8 cellular contexts compared by ENCODE assay signal in the genomic region with DNA sequence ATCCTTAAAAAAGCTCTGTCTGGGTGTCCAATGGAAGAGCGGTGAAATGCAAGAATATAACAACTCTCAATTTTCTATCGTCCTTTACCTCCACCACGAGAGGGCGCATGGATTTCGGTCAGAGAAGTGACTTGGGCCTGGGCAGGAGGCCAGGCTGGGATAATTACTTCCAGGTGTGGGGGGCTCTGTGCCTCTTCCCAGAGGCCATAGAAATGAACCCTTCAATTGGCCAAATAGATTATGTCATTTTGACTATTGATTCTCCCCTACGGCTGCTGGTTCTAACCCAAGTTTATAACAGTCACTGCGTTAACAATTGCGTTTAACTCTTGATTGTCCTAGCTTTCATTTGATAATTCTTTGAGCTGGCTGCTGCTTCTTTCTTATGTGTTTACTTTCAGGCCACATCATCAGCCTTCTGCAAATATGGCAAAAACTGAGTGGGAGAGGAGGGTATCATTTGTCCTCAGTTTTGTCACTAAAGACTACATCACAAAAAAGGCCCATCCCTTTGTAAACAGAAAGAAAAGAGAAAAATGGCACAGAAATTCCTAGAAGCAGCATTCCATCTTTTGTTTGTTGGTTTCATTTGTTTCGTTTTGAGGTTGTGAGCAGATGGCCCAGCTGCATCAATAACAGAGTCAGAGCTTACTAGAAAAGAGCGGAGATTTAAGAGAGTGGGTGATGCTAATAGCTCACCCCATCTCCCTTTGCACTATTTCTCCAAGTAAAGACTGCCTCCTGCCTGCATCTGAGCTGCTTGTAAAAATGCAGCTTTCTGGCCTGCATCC. TPM values are rescaled to one million over a fixed set of nuclear protein-coding genes. Genes with fewer than 3 reads are reported as not detected.
A peak's percentile ranks its signal among the peaks of the same experiment; 100 is the strongest.
DNase-seq lines count a peak whose midpoint lies in the region; ATAC-seq and TF ChIP-seq lines count a peak whose summit lies in the region.

No MANE protein-coding gene starts in this region.

- H3K4me1 ChIP-seq in neuronal stem cell (ENCODE audit: control insufficient read depth in 2 of 2, insufficient read depth in 1 of 2, low read depth in 1 of 2, low read length in 2 of 2) = peaks cover 0 to 6% of the 10 kb centered on the region in 2 donors
- peaks cover 0 to 8% (median 4%) of the 10 kb centered on the region in 4 donors for H3K4me1 ChIP-seq in stomach

- H3K4me2 ChIP-seq in neuronal stem cell (ENCODE audit: insufficient read depth, low read length, poor library complexity, severe bottlenecking) = no peak overlapping the region

- H3K14ac ChIP-seq in neuronal stem cell (ENCODE audit: low read length) = no peak overlapping the region

- H3K79me1 ChIP-seq in neuronal stem cell (ENCODE audit: low read depth, low read length) = no peaks in the 10 kb centered on the region

- no peak overlapping the region for H2BK15ac ChIP-seq in neuronal stem cell (ENCODE audit: low read length)

- H4K8ac ChIP-seq in neuronal stem cell (ENCODE audit: low read depth, low read length) = no peak overlapping the region

- WGBS in neuronal stem cell (ENCODE audit: extremely low coverage in 2 of 2, insufficient read length in 2 of 2, insufficient replicate concordance in 1 of 2), 2 donors = no CpG with 5 or more reads among the region's 10 CpGs
- WGBS in stomach, 5 donors = 19 to 24% (median 22%) methylated on average over 10 of the region's 10 CpGs

- H2AFZ ChIP-seq in neuronal stem cell (ENCODE audit: low read length) = peak overlapping the region; percentile 25

- no peak overlapping the region for H3K23ac ChIP-seq in neuronal stem cell (ENCODE audit: low read depth, low read length, poor library complexity)

- H3K27me3 ChIP-seq in GM06990 (replicated peaks; ENCODE audit: control insufficient read depth, insufficient read depth, low read length) = no peaks in the 10 kb centered on the region
- peaks cover 0 to 9% (median 0%) of the 10 kb centered on the region in 3 experiments for H3K27me3 ChIP-seq in neuronal stem cell (ENCODE audit: control insufficient read depth in 3 of 3, insufficient read depth in 3 of 3, low read depth in 1 of 3, low read length in 3 of 3)
- no peaks in the 10 kb centered on the region for H3K27me3 ChIP-seq in stomach

- H3K4ac ChIP-seq in neuronal stem cell (ENCODE audit: low read length) = no peak overlapping the region

- TF ChIP-seq POLR2A in stomach (IDR thresholded peaks at IDR 0.05) = no peak

- H2BK5ac ChIP-seq in neuronal stem cell (ENCODE audit: low read length) = no peak overlapping the region

- no peak overlapping the region for H2BK120ac ChIP-seq in neuronal stem cell (ENCODE audit: low read depth, low read length)

- intact Hi-C loops in stomach (cut with DNase I; ENCODE audit: low total_unique reads) = loop anchor here (5.0 kb wide), 1 partner anchor 102 kb away; no protein-coding TSS in a partner anchor

- no peak overlapping the region for H2AK5ac ChIP-seq in neuronal stem cell (ENCODE audit: low read depth, low read length)

- peaks cover 0 to 2% of the 10 kb centered on the region in 2 donors for H3K9me3 ChIP-seq in neuronal stem cell (replicated peaks in 1 of 2; ENCODE audit: control insufficient read depth in 2 of 2, insufficient read depth in 1 of 2, low read depth in 1 of 2, low read length in 2 of 2)
- H3K9me3 ChIP-seq in stomach = no peaks in the 10 kb centered on the region

- DNase-seq in GM06990 (ENCODE audit: extremely low read depth, insufficient read length) (peak; percentile 22), RKO (ENCODE audit: low spot score) (peak; percentile 64), activated T-helper 1 cell treated with Interleukin-2 at 50 U/mL for 16 hours (ENCODE audit: low read depth) (peak; percentile 48), fibroblast of pulmonary artery (ENCODE audit: low read depth) (peak; percentile 87), neuronal stem cell (ENCODE audit: low spot score) (peak; percentile 67), stomach (peak; percentile 76)

- H3K4me3 ChIP-seq in GM06990 (replicated peaks; ENCODE audit: low read depth, low read length) (no peak overlapping the region), fibroblast of pulmonary artery (replicated peaks; ENCODE audit: low read depth, low read length) (no peak overlapping the region), neuronal stem cell (ENCODE audit: low read length in 2 of 2) (no peak overlapping the region), stomach (no peak overlapping the region)

- H3K18ac ChIP-seq in neuronal stem cell (ENCODE audit: low read length) = no peak overlapping the region

- H3K27ac ChIP-seq in neuronal stem cell (replicated peaks; ENCODE audit: low read length) (no peak overlapping the region), stomach (no peak overlapping the region)

- TF ChIP-seq CTCF in GM06990 (IDR thresholded peaks at IDR 0.05; ENCODE audit: insufficient read depth, low read length, poor library complexity, severe bottlenecking) (peak; percentile 76), LNCAP (IDR thresholded peaks at IDR 0.05) (peak; percentile 72), fibroblast of pulmonary artery (IDR thresholded peaks at IDR 0.05; ENCODE audit: low read length, missing control alignments) (peak; percentile 77), stomach (IDR thresholded peaks at IDR 0.05) (peak in 5 of 7 experiments; percentile 36 to 69 (median 63))

- H2BK12ac ChIP-seq in neuronal stem cell (ENCODE audit: low read length) = no peak overlapping the region

- no peak overlapping the region for H3K9ac ChIP-seq in neuronal stem cell (ENCODE audit: low read depth, low read length, poor library complexity)

- H4K91ac ChIP-seq in neuronal stem cell (ENCODE audit: low read depth, low read length, poor library complexity) = no peak overlapping the region

- no peak for TF ChIP-seq EP300 in stomach (IDR thresholded peaks at IDR 0.05)

- ATAC-seq in GM21381 (IDR thresholded peaks at IDR 0.05; ENCODE audit: unreplicated experiment) = no peak

- H3K36me3 ChIP-seq in GM06990 (ENCODE audit: control insufficient read depth, insufficient read depth, low read length) (no peaks in the 10 kb centered on the region), neuronal stem cell (replicated peaks in 1 of 2; ENCODE audit: control insufficient read depth in 2 of 2, insufficient read depth in 2 of 2, low read length in 2 of 2) (no peaks in the 10 kb centered on the region), stomach (no peaks in the 10 kb centered on the region)

RNA-seq across cellular contexts. Expression of a gene that starts 45.4 kb away (rescaled TPM):
- polyA plus RNA-seq in neuronal stem cell (2013, experiment 1 of 2) = 66.1 TPM
- polyA plus RNA-seq in neuronal stem cell (2013, experiment 2 of 2) = 66.4 TPM
- total RNA-seq in stomach = 100 to 1,000 TPM in 1 of 5 donors, 10 to 100 TPM in 4; 24.3 to 110 (median 75.1) TPM
- polyA plus RNA-seq in stomach = 10 to 100 TPM; 21.8 to 30.4 (median 25.3) TPM

Comparison
In these comparisons a context has a peak if more than half of its experiments do, and no peak if none do; other contexts are left out.
1. DNase-seq: peak in every context shown above with its lines; median percentile 87 in fibroblast of pulmonary artery; 76 in stomach; 67 in neuronal stem cell; 64 in RKO; 48 in activated T-helper 1 cell treated with Interleukin-2 at 50 U/mL for 16 hours; 22 in GM06990.